In the genomic region with DNA sequence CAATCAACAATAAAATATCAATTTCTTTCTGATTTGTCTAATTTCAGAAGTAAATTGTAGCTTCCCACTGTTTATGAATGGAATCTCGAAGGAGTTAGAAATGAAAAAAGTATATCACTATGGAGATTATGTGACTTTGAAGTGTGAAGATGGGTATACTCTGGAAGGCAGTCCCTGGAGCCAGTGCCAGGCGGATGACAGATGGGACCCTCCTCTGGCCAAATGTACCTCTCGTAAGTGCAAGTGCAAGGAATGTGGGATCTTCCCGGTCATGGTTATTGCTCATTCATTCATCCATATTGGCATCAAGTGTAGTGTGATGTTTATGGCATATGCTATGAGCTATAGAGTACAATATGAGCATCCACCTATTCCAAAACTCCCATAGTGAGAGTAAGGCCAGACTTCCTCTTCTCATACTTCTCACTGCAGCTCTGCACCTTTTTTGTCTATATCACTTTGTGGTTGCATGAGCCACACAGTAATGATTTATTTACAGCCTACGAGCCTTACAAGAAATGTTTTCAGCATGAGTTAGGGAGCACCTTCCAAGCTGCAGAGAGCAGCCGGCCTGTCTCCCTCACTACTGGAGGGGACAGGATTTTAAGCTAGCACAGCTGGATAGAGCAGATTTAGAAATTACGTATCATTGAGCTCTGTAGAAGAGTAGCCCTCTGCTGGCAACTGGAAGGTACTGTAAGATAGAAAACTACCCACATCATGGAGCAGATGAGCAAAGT, we compare ENCODE assay signal across 9 cellular contexts. TPM values are rescaled to one million over a fixed set of nuclear protein-coding genes. Genes with fewer than 3 reads are reported as not detected.
DNase-seq lines count a peak whose midpoint lies in the region; ATAC-seq, FAIRE-seq and TF ChIP-seq lines count a peak whose summit lies in the region.
"Had no signal": no experiment of that assay in that cellular context is flagged by ENCODE, and none has a peak within 500 bp of the region (broad histone marks: within the 10 kb centered on the region; RNA-seq: fewer than 3 reads in every experiment).

No MANE protein-coding gene starts in this region.

- peak; percentile 70 for DNase-seq in ELR (ENCODE audit: low read depth)
- peak; percentile 3 for DNase-seq in NCI-H510A (lab: John Stamatoyannopoulos, UW)
- DNase-seq in ascending aorta (ENCODE audit: low spot score in 2 of 2): no peak
- peak; percentile 25 to 85 for DNase-seq in hippocampal formation (lab: John Stamatoyannopoulos, UW)
- peak; percentile 48 for DNase-seq in small intestine
- no peak for DNase-seq in cerebellar nuclear complex (lab: John Stamatoyannopoulos, UW)

- H3K4me3 ChIP-seq in ascending aorta: no peak overlapping the region
- H3K4me3 ChIP-seq in small intestine (ENCODE audit: low read depth in 1 of 2, low read length in 2 of 2): no peak overlapping the region

- ATAC-seq in GM19351 (IDR thresholded peaks at IDR 0.05; ENCODE audit: unreplicated experiment): peak; percentile 96
- peak; percentile 73 for ATAC-seq in HG03378 (IDR thresholded peaks at IDR 0.05; ENCODE audit: unreplicated experiment)

- intact Hi-C loops in ascending aorta (cut with DNase I): no loop called here

- H3K9me3 ChIP-seq in ascending aorta (no peaks in the 10 kb centered on the region), small intestine (ENCODE audit: control insufficient read depth, low read depth) (no peaks in the 10 kb centered on the region)

- FAIRE-seq in small intestine (lab: Jason Lieb, UNC): no peak

- no peaks in the 10 kb centered on the region for H3K27me3 ChIP-seq in ascending aorta
- H3K27me3 ChIP-seq in small intestine (ENCODE audit: control insufficient read depth in 2 of 2, insufficient read depth in 2 of 2, low read length in 2 of 2): no peaks in the 10 kb centered on the region

- H3K27ac ChIP-seq in ascending aorta: no peak overlapping the region
- H3K27ac ChIP-seq in small intestine (ENCODE audit: low read depth in 1 of 2, low read length in 1 of 2): no peak overlapping the region

- H3K36me3 ChIP-seq in ascending aorta (no peaks in the 10 kb centered on the region), small intestine (ENCODE audit: control insufficient read depth in 2 of 2, insufficient read depth in 2 of 2, low read length in 2 of 2) (no peaks in the 10 kb centered on the region)

- 53 to 57% (median 56%) methylated on average over 7 of the region's 7 CpGs for WGBS in small intestine, 3 donors

- no peaks in the 10 kb centered on the region for H3K4me1 ChIP-seq in ascending aorta
- no peaks in the 10 kb centered on the region for H3K4me1 ChIP-seq in small intestine (ENCODE audit: control insufficient read depth in 2 of 2, insufficient read depth in 1 of 2, low read depth in 1 of 2, low read length in 1 of 2)

- peak in 2 of 3 experiments; percentile 58 to 65 for TF ChIP-seq CTCF in ascending aorta (IDR thresholded peaks at IDR 0.05)

RNA-seq across cellular contexts. Expression of a gene that starts 24.9 kb away (rescaled TPM):
- not detected for total RNA-seq in ascending aorta
- polyA plus RNA-seq in small intestine: not detected
- polyA plus RNA-seq: adipose tissue had no signal

Comparison
In these comparisons a context has a peak if more than half of its experiments do, and no peak if none do; other contexts are left out.
1. DNase-seq: peak in ELR (single experiment), NCI-H510A (single experiment), hippocampal formation (2 of 2) and small intestine (single experiment); none in ascending aorta (0 of 2) and cerebellar nuclear complex (0 of 2).